Comparison of ENCODE assay signal across 8 cellular contexts in the genomic region with DNA sequence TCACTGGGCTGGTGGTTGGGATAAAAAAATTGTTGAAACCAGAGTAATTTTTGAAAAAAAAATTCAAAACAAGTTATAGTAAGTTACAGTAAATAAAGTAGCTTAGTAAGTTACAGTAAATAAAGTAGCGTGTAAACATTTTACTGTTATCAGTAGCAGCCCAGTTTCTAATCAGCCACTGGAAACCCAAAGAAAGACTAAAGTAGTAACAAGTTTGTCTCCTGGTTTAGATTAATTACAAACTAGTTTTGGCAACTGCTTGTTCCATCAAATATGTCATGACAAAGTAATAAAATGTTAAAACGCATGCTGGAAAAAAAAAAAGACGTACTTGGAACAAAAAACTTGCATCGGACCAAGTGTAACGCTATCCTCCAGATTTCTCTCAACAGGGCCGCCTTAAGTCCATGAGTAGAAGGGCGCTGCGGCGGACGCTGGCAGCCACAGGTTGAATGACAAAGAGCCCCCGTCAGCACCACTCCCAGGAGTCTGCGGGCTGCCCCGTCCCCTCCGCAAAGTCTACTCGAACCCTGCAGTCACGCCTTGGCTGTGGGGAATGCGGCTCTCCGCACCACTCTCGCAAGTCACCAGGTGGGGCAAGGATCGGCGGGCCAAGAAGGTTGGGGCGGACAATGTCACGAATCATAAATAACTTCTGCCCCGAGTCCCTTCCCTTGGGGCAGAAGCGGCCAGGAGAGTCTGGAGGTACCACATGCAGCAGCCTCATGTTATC. TPM values are rescaled to one million over a fixed set of nuclear protein-coding genes. Genes with fewer than 3 reads are reported as not detected.
DNase-seq lines count a peak whose midpoint lies in the region; ATAC-seq and TF ChIP-seq lines count a peak whose summit lies in the region.

No MANE protein-coding gene starts in this region.

- peaks cover 34% of the 10 kb centered on the region for H4K20me1 ChIP-seq in DOHH2 (ENCODE audit: control insufficient read depth, insufficient read depth, low read depth, low read length)

- H3K36me3 Mint-ChIP-seq in activated naive CD8-positive, alpha-beta T cell treated with anti-CD3 and anti-CD28 coated beads for 36 hours: peaks cover 62% of the 10 kb centered on the region
- H3K36me3 Mint-ChIP-seq in progenitor cell of endocrine pancreas (ENCODE audit: insufficient read depth): peaks cover 3% of the 10 kb centered on the region

- H3K36me3 ChIP-seq in DOHH2 (ENCODE audit: control insufficient read depth, low read length): peaks cover 75% of the 10 kb centered on the region
- peaks cover 0 to 4% (median 0%) of the 10 kb centered on the region in 9 donors for H3K36me3 ChIP-seq in heart right ventricle
- no peaks in the 10 kb centered on the region for H3K36me3 ChIP-seq in aorta (ENCODE audit: control insufficient read depth in 1 of 2, insufficient read depth in 2 of 2, low read length in 1 of 2)

- H3K9me3 Mint-ChIP-seq in activated naive CD8-positive, alpha-beta T cell treated with anti-CD3 and anti-CD28 coated beads for 36 hours: no peaks in the 10 kb centered on the region
- H3K9me3 Mint-ChIP-seq in progenitor cell of endocrine pancreas (ENCODE audit: low read depth): no peaks in the 10 kb centered on the region

- in situ Hi-C loops in KBM-7 (cut with MboI; ENCODE audit: low pct_unique_long_range_greater_than_20kb, low sequenced_read_pairs): no loop called here

- DNase-seq in KBM-7: peak; percentile 79
- peak; percentile 71 for DNase-seq in activated naive CD8-positive, alpha-beta T cell treated with anti-CD3 and anti-CD28 coated beads for 36 hours
- DNase-seq in heart right ventricle: peak; percentile 46 to 52
- peak; percentile 36 for DNase-seq in progenitor cell of endocrine pancreas (ENCODE audit: low spot score, unreplicated experiment)
- peak; percentile 65 to 85 for DNase-seq in aorta

- H3K79me2 ChIP-seq in DOHH2 (ENCODE audit: control insufficient read depth, low read length): peaks cover 98% of the 10 kb centered on the region

- intact Hi-C loops in heart right ventricle (cut with DNase I): loop anchor here in 9 of 10 donors (2.0 to 10.0 kb wide), 11 partner anchors 42 to 240 kb away; partner anchors contain the start of gene PPM1J (in 3 of the 9)
- intact Hi-C loops in aorta (cut with DNase I): loop anchor here (2.0 to 5.0 kb wide), 3 partner anchors 42 to 238 kb away; no protein-coding TSS in a partner anchor

- ATAC-seq in GM21717 (IDR thresholded peaks at IDR 0.05; ENCODE audit: unreplicated experiment) (peak; percentile 20), SK-N-SH treated with all-trans-retinoic acid at 6 μM for 48 hours (peak; percentile 61), heart right ventricle (peak; percentile 22 to 65 (median 56)), aorta (ENCODE audit: low FRiP score) (peak; percentile 37)

- no peaks in the 10 kb centered on the region for H3K9me2 ChIP-seq in DOHH2 (replicated peaks; ENCODE audit: control insufficient read depth, low read length)

- WGBS in heart right ventricle, 2 donors: 2% methylated on average over 25 of the region's 25 CpGs
- 1 to 2% methylated on average over 25 of the region's 25 CpGs for WGBS in aorta, 2 donors

- H3K27me3 Mint-ChIP-seq in activated naive CD8-positive, alpha-beta T cell treated with anti-CD3 and anti-CD28 coated beads for 36 hours: no peaks in the 10 kb centered on the region
- H3K27me3 Mint-ChIP-seq in progenitor cell of endocrine pancreas: peaks cover 16% of the 10 kb centered on the region

- H3K27ac ChIP-seq in DOHH2 (ENCODE audit: low read depth, low read length) (peak overlapping the region; percentile 65), heart right ventricle (peak overlapping the region; percentile 85 to 96 (median 94)), aorta (ENCODE audit: low read depth in 1 of 2, low read length in 2 of 2) (peak overlapping the region; percentile 20 to 71)

- H3K27me3 ChIP-seq in DOHH2 (ENCODE audit: control insufficient read depth, low read length): no peaks in the 10 kb centered on the region
- no peaks in the 10 kb centered on the region for H3K27me3 ChIP-seq in heart right ventricle
- no peaks in the 10 kb centered on the region for H3K27me3 ChIP-seq in aorta (ENCODE audit: control insufficient read depth in 1 of 2, insufficient read depth in 2 of 2, low read length in 1 of 2)

- H3K4me3 ChIP-seq in DOHH2 (ENCODE audit: low read length) (peak overlapping the region; percentile 95), heart right ventricle (peak overlapping the region; percentile 34 to 94 (median 77)), aorta (ENCODE audit: low read length in 2 of 2) (peak overlapping the region; percentile 51 to 56)

- H3K9me3 ChIP-seq in DOHH2 (ENCODE audit: control insufficient read depth, insufficient read depth, low read length) (no peaks in the 10 kb centered on the region), heart right ventricle (no peaks in the 10 kb centered on the region), aorta (ENCODE audit: control insufficient read depth, low read length) (no peaks in the 10 kb centered on the region)

- peak overlapping the region; percentile 84 for H3K4me2 ChIP-seq in DOHH2 (ENCODE audit: low read length)

- peak overlapping the region; percentile 99 for H3K4me3 Mint-ChIP-seq in activated naive CD8-positive, alpha-beta T cell treated with anti-CD3 and anti-CD28 coated beads for 36 hours
- peak overlapping the region; percentile 91 for H3K4me3 Mint-ChIP-seq in progenitor cell of endocrine pancreas (ENCODE audit: low read depth)

- TF ChIP-seq CTCF in DOHH2 (IDR thresholded peaks at IDR 0.05; ENCODE audit: low read depth, low read length, poor library complexity, severe bottlenecking) (no peak), heart right ventricle (IDR thresholded peaks at IDR 0.05) (no peak), progenitor cell of endocrine pancreas (IDR thresholded peaks at IDR 0.05; ENCODE audit: unreplicated experiment) (no peak)

- peaks cover 50% of the 10 kb centered on the region for H3K4me1 ChIP-seq in DOHH2 (ENCODE audit: control insufficient read depth, low read length)
- H3K4me1 ChIP-seq in heart right ventricle: peaks cover 0 to 61% (median 48%) of the 10 kb centered on the region in 9 donors
- H3K4me1 ChIP-seq in aorta (ENCODE audit: control insufficient read depth in 1 of 2, insufficient read depth in 2 of 2, low read length in 2 of 2): no peaks in the 10 kb centered on the region

- H3K4me1 Mint-ChIP-seq in activated naive CD8-positive, alpha-beta T cell treated with anti-CD3 and anti-CD28 coated beads for 36 hours: peaks cover 51% of the 10 kb centered on the region
- H3K4me1 Mint-ChIP-seq in progenitor cell of endocrine pancreas (ENCODE audit: low read depth): peaks cover 25% of the 10 kb centered on the region

- H3F3A ChIP-seq in DOHH2 (ENCODE audit: control insufficient read depth, insufficient read depth): no peaks in the 10 kb centered on the region

- H3K27ac Mint-ChIP-seq in activated naive CD8-positive, alpha-beta T cell treated with anti-CD3 and anti-CD28 coated beads for 36 hours: peak overlapping the region; percentile 100
- peak overlapping the region; percentile 98 for H3K27ac Mint-ChIP-seq in progenitor cell of endocrine pancreas

TF ChIP-seq in SK-N-SH treated with all-trans-retinoic acid at 6 μM for 48 hours, 23 proteins besides CTCF, POLR2A, EP300 and RAD21:
- TF ChIP-seq ZC3H10 (CRISPR knock-in tag; IDR thresholded peaks at IDR 0.05) (no peak), ARNTL (CRISPR knock-in tag; IDR thresholded peaks at IDR 0.05; ENCODE audit: borderline replicate concordance, low read depth) (no peak), GLIS3 (CRISPR knock-in tag; IDR thresholded peaks at IDR 0.05) (no peak), CSDC2 (CRISPR knock-in tag; IDR thresholded peaks at IDR 0.05) (no peak), PPARA (CRISPR knock-in tag; IDR thresholded peaks at IDR 0.05; ENCODE audit: borderline replicate concordance) (no peak)
- TF ChIP-seq, protein P1, sequence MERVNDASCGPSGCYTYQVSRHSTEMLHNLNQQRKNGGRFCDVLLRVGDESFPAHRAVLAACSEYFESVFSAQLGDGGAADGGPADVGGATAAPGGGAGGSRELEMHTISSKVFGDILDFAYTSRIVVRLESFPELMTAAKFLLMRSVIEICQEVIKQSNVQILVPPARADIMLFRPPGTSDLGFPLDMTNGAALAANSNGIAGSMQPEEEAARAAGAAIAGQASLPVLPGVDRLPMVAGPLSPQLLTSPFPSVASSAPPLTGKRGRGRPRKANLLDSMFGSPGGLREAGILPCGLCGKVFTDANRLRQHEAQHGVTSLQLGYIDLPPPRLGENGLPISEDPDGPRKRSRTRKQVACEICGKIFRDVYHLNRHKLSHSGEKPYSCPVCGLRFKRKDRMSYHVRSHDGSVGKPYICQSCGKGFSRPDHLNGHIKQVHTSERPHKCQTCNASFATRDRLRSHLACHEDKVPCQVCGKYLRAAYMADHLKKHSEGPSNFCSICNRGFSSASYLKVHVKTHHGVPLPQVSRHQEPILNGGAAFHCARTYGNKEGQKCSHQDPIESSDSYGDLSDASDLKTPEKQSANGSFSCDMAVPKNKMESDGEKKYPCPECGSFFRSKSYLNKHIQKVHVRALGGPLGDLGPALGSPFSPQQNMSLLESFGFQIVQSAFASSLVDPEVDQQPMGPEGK (CRISPR knock-in tag; IDR thresholded peaks at IDR 0.05; ENCODE audit: borderline replicate concordance): no peak

RNA-seq across cellular contexts. Expression of gene SLC16A1, which starts 0.9 kb away (rescaled TPM):
- 100 to 1,000 TPM in 1 of 2 experiments, 10 to 100 TPM in 1; 93.0 to 101 TPM for total RNA-seq in activated naive CD8-positive, alpha-beta T cell treated with anti-CD3 and anti-CD28 coated beads for 36 hours
- total RNA-seq in heart right ventricle (100 to 1,000 TPM; 129 to 193 (median 152) TPM), progenitor cell of endocrine pancreas (62.7 and 65.0 TPM in 2 replicates), aorta (10 to 100 TPM; 30.3 to 32.4 TPM)
- polyA plus RNA-seq in heart right ventricle (10 to 100 TPM; 43.9 to 71.8 TPM), aorta (1 to 10 TPM; 3.0 to 9.1 TPM)

Comparison
In these comparisons a context has a peak if more than half of its experiments do, and no peak if none do; other contexts are left out.
1. Peak in every context shown above with its lines: DNase-seq, ATAC-seq, H3K4me3 ChIP-seq and H3K27ac ChIP-seq.